Comparison of ENCODE assay signal across 12 cellular contexts in genomic region chr3:40313975-40314860, GRCh38. TPM values are rescaled to one million over a fixed set of nuclear protein-coding genes. Genes with fewer than 3 reads are reported as not detected.
DNase-seq lines count a peak whose midpoint lies in the region; ATAC-seq and TF ChIP-seq lines count a peak whose summit lies in the region.
"Had no signal": no experiment of that assay in that cellular context is flagged by ENCODE, and none has a peak within 500 bp of the region (broad histone marks: within the 10 kb centered on the region; RNA-seq: fewer than 3 reads in every experiment).

No MANE protein-coding gene starts in this region.

- in situ Hi-C loops in G401 (cut with HindIII; ENCODE audit: low sequenced_read_pairs): no loop called here

- H3K4me3 ChIP-seq in AG10803 (ENCODE audit: low read length): no peak overlapping the region

- ATAC-seq in memory B cell (ENCODE audit: low read depth): no peak
- ATAC-seq in GM18511 (IDR thresholded peaks at IDR 0.05; ENCODE audit: unreplicated experiment): no peak
- no peak for ATAC-seq in HG02642 (IDR thresholded peaks at IDR 0.05; ENCODE audit: poor library complexity, unreplicated experiment)
- ATAC-seq in GM18519 (IDR thresholded peaks at IDR 0.05; ENCODE audit: low FRiP score, unreplicated experiment): no peak

- H3K36me3 Mint-ChIP-seq in memory B cell: peaks cover 3% of the 10 kb centered on the region

- no peaks in the 10 kb centered on the region for H3K4me1 Mint-ChIP-seq in memory B cell

- H3K9me3 Mint-ChIP-seq in memory B cell: no peaks in the 10 kb centered on the region
- H3K9me3 Mint-ChIP-seq: T-helper 1 cell treated with Interleukin-12 subunit alpha and Interleukin-12 subunit beta and Interleukin-4 antibody, amounts not matched to agents 30 μg/mL and 1 μg/mL, for 36 hours had no signal

- DNase-seq in AG10803 (ENCODE audit: low read depth) (peak; percentile 33), G401 (ENCODE audit: low spot score) (peak; percentile 29), cerebellum (ENCODE audit: low spot score) (peak; percentile 12), memory B cell (ENCODE audit: low spot score in 2 of 2) (no peak), NCI-H2227 (lab: John Stamatoyannopoulos, UW; ENCODE audit: unreplicated experiment) (no peak)
- DNase-seq: activated T-cell treated with anti-CD3 and anti-CD28 coated beads, Interleukin-2, amount 50 U/mL, for 1 hour; DMS79; NCI-H69 had no signal

- no peak for TF ChIP-seq CTCF in AG10803 (conservative IDR thresholded peaks at IDR 0.05; ENCODE audit: low read length)

- no peak overlapping the region for H3K4me3 Mint-ChIP-seq in memory B cell
- H3K4me3 Mint-ChIP-seq: T-helper 1 cell treated with Interleukin-12 subunit alpha and Interleukin-12 subunit beta and Interleukin-4 antibody, amounts not matched to agents 30 μg/mL and 1 μg/mL, for 36 hours had no signal

- peak overlapping the region; percentile 70 for H3K27ac Mint-ChIP-seq in memory B cell
- H3K27ac Mint-ChIP-seq: T-helper 1 cell treated with Interleukin-12 subunit alpha and Interleukin-12 subunit beta and Interleukin-4 antibody, amounts not matched to agents 30 μg/mL and 1 μg/mL, for 36 hours had no signal

- no peaks in the 10 kb centered on the region for H3K27me3 Mint-ChIP-seq in memory B cell

RNA-seq across cellular contexts. Expression of gene EIF1B, which starts 4.7 kb away (rescaled TPM):
- 24.4 and 34.2 TPM in 2 replicates for total RNA-seq in G401 (2014; rRNA removed; shearing (Covaris generic))
- 24.4 TPM for total RNA-seq in cerebellum

Comparison
In these comparisons a context has a peak if more than half of its experiments do, and no peak if none do; other contexts are left out.
1. DNase-seq: peak in AG10803 (single experiment), G401 (single experiment) and cerebellum (single experiment); none in memory B cell (0 of 2) and NCI-H2227 (single experiment).